ENCODE assay signal across 1 cellular context in genomic region chr1:48019714-48020315, GRCh38.
TF ChIP-seq lines count a peak whose summit lies in the region.

No MANE protein-coding gene starts in this region.

TF ChIP-seq in IMR-90, 13 proteins besides CTCF, POLR2A, EP300 and RAD21:
- TF ChIP-seq MAZ (IDR thresholded peaks at IDR 0.05; ENCODE audit: borderline replicate concordance, low read depth, low read length) (no peak), CEBPB (IDR thresholded peaks at IDR 0.05; ENCODE audit: low read depth, low read length) (no peak), ELK1 (IDR thresholded peaks at IDR 0.05; ENCODE audit: borderline replicate concordance, low read depth, low read length) (no peak), FOS (IDR thresholded peaks at IDR 0.05; ENCODE audit: low read depth, low read length) (no peak), RFX5 (IDR thresholded peaks at IDR 0.05; ENCODE audit: low read depth, low read length) (no peak), BHLHE40 (IDR thresholded peaks at IDR 0.05; ENCODE audit: low read depth, low read length) (no peak), CHD1 (IDR thresholded peaks at IDR 0.05; ENCODE audit: low read depth, low read length) (no peak)
